21 cellular contexts compared by ENCODE assay signal in genomic region chr1:227459977-227460376, GRCh38.
"Had no signal": no experiment of that assay in that cellular context is flagged by ENCODE, and none has a peak within 500 bp of the region (broad histone marks: within the 10 kb centered on the region; RNA-seq: fewer than 3 reads in every experiment).

No MANE protein-coding gene starts in this region.

- H3K27me3 ChIP-seq: hepatocyte, thyroid gland had no signal

- H3K36me3 ChIP-seq: spleen, thyroid gland had no signal

- DNase-seq: activated CD4-positive, alpha-beta T cell treated with anti-CD3 and anti-CD28 coated beads for 1 hour; activated CD4-positive, alpha-beta T cell treated with anti-CD3 and anti-CD28 coated beads, Interleukin-2, amount 50 U/mL, for 1 hour; activated CD8-positive, alpha-beta T cell treated with anti-CD3 and anti-CD28 coated beads, Interleukin-2, amount 10 ng/mL, durations not matched to agents 7 days and 5 days; activated gamma-delta T cell treated with Interleukin-2 at 50 U/mL for 16 hours; aorta; central memory CD4-positive, alpha-beta T cell; effector memory CD4-positive, alpha-beta T cell; foreskin melanocyte; glutamatergic neuron; left colon; naive thymus-derived CD8-positive, alpha-beta T cell; stimulated activated CD4-positive, alpha-beta T cell treated with anti-CD3 and anti-CD28 coated beads, Interleukin-4, amount 100 ng/mL, for 4 hours; stimulated activated naive CD8-positive, alpha-beta T cell treated with anti-CD3 and anti-CD28 coated beads, Interleukin-15, Interleukin-2, amounts not matched to agents 100 U/mL and 50 U/mL, for 24 hours; substantia nigra; T-helper 9 cell; thyroid gland had no signal

- H3K27ac ChIP-seq: hepatocyte, spleen, thyroid gland had no signal

- ATAC-seq: activated CD8-positive, alpha-beta T cell treated with anti-CD3 and anti-CD28 coated beads, Interleukin-2, amount 10 ng/mL, durations not matched to agents 7 days and 5 days; activated naive CD4-positive, alpha-beta T cell treated with anti-CD3 and anti-CD28 coated beads, Interleukin-2, amount 50 U/mL, for 72 hours; esophagus mucosa; left colon; naive thymus-derived CD8-positive, alpha-beta T cell; stimulated activated naive CD8-positive, alpha-beta T cell treated with anti-CD3 and anti-CD28 coated beads, Interleukin-15, Interleukin-2, amounts not matched to agents 100 U/mL and 50 U/mL, for 24 hours had no signal

- H3K4me1 ChIP-seq: spleen, thyroid gland had no signal

- H3K4me3 ChIP-seq: hepatocyte, lung, spleen, thyroid gland had no signal

- H3K9me3 ChIP-seq: spleen, thyroid gland had no signal
